30 cellular contexts compared by ENCODE assay signal in the genomic region with DNA sequence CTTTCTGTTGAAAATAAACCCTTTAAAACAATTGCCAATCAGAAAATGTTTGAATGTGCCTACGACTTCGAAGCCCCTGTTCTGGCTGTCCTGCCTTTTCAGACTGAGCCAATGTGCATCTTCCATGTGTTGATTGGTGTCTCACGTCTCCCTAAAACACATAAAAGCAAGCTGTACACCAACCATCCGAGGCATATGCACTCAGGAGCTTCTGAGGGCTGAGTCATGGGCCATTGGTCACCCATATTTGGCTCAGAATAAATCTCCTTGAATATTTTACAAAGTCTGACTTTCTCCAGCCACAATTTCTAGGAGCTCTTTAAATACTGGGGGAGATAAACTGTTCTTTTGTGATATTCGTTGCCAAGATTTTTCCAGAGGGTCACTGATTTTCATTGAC. TPM values are rescaled to one million over a fixed set of nuclear protein-coding genes. Genes with fewer than 3 reads are reported as not detected.
DNase-seq lines count a peak whose midpoint lies in the region; ATAC-seq and TF ChIP-seq lines count a peak whose summit lies in the region.
"Had no signal": no experiment of that assay in that cellular context is flagged by ENCODE, and none has a peak within 500 bp of the region (broad histone marks: within the 10 kb centered on the region; RNA-seq: fewer than 3 reads in every experiment).

No MANE protein-coding gene starts in this region.

- no peak overlapping the region for H3K4me3 Mint-ChIP-seq in activated naive CD8-positive, alpha-beta T cell treated with anti-CD3 and anti-CD28 coated beads, Interleukin-2, amount 50 U/mL, for 24 hours
- H3K4me3 Mint-ChIP-seq: activated B cell treated with CpG ODN at 0.5 μM for 24 hours; activated CD4-positive, alpha-beta memory T cell treated with anti-CD3 and anti-CD28 coated beads, Interleukin-2, amount 10 ng/mL, durations not matched to agents 7 days and 5 days; CD4-positive, CD25-positive, alpha-beta regulatory T cell; mesothelial cell of epicardium had no signal

- no peak overlapping the region for H3K9ac ChIP-seq in BLaER1

- no peak for TF ChIP-seq CTCF in astrocyte of the spinal cord (IDR thresholded peaks at IDR 0.05; ENCODE audit: low read depth, low read length)

- H3K9me3 Mint-ChIP-seq in activated naive CD8-positive, alpha-beta T cell treated with anti-CD3 and anti-CD28 coated beads, Interleukin-2, amount 50 U/mL, for 24 hours = no peaks in the 10 kb centered on the region
- H3K9me3 Mint-ChIP-seq: activated B cell treated with CpG ODN at 0.5 μM for 24 hours had no signal

- no peaks in the 10 kb centered on the region for H4K20me1 ChIP-seq in BLaER1

- H3K4me1 ChIP-seq in BLaER1 = 0 out of 2 replicates have a peak, but pooled peaks cover 4% of the 10 kb centered on the region
- H3K4me1 ChIP-seq: heart right ventricle had no signal

- no peaks in the 10 kb centered on the region for H3K36me3 Mint-ChIP-seq in activated naive CD8-positive, alpha-beta T cell treated with anti-CD3 and anti-CD28 coated beads, Interleukin-2, amount 50 U/mL, for 24 hours (ENCODE audit: low read depth)
- H3K36me3 Mint-ChIP-seq: CD4-positive, CD25-positive, alpha-beta regulatory T cell; mesothelial cell of epicardium had no signal

- no peaks in the 10 kb centered on the region for H3K27me3 Mint-ChIP-seq in activated naive CD8-positive, alpha-beta T cell treated with anti-CD3 and anti-CD28 coated beads, Interleukin-2, amount 50 U/mL, for 24 hours
- H3K27me3 Mint-ChIP-seq: activated CD4-positive, alpha-beta memory T cell treated with anti-CD3 and anti-CD28 coated beads, Interleukin-2, amount 10 ng/mL, durations not matched to agents 7 days and 5 days had no signal

- ATAC-seq in HG02798 (IDR thresholded peaks at IDR 0.05; ENCODE audit: poor library complexity, unreplicated experiment) (no peak), GM18907 (IDR thresholded peaks at IDR 0.05; ENCODE audit: unreplicated experiment) (no peak)
- no peak for ATAC-seq in activated naive CD8-positive, alpha-beta T cell treated with anti-CD3 and anti-CD28 coated beads, Interleukin-2, amount 50 U/mL, for 24 hours
- ATAC-seq: GM12878, heart right ventricle, K562, left ventricle myocardium superior had no signal

- H3K4me3 ChIP-seq in BLaER1 (no peak overlapping the region), astrocyte of the spinal cord (ENCODE audit: low read depth, low read length) (no peak overlapping the region)
- H3K4me3 ChIP-seq: GM12878, heart right ventricle, K562 had no signal

- H3K4me2 ChIP-seq in BLaER1 = peak overlapping the region; percentile 13; the same call in 1 of the 2 replicates

- H3K36me3 ChIP-seq in BLaER1 = no peaks in the 10 kb centered on the region
- H3K36me3 ChIP-seq: heart right ventricle had no signal

- H3K4me1 Mint-ChIP-seq in activated naive CD8-positive, alpha-beta T cell treated with anti-CD3 and anti-CD28 coated beads, Interleukin-2, amount 50 U/mL, for 24 hours = no peaks in the 10 kb centered on the region
- H3K4me1 Mint-ChIP-seq: activated B cell treated with CpG ODN at 0.5 μM for 24 hours; activated CD4-positive, alpha-beta memory T cell treated with anti-CD3 and anti-CD28 coated beads, Interleukin-2, amount 10 ng/mL, durations not matched to agents 7 days and 5 days; CD4-positive, CD25-positive, alpha-beta regulatory T cell; mesothelial cell of epicardium had no signal

- in situ Hi-C loops in astrocyte of the spinal cord (cut with HindIII; ENCODE audit: low sequenced_read_pairs) = no loop called here

- H3K27ac ChIP-seq in BLaER1 = no peak overlapping the region
- H3K27ac ChIP-seq: heart right ventricle had no signal

- H3K27ac Mint-ChIP-seq in activated naive CD8-positive, alpha-beta T cell treated with anti-CD3 and anti-CD28 coated beads, Interleukin-2, amount 50 U/mL, for 24 hours = no peak overlapping the region
- H3K27ac Mint-ChIP-seq: activated B cell treated with CpG ODN at 0.5 μM for 24 hours; activated CD4-positive, alpha-beta memory T cell treated with anti-CD3 and anti-CD28 coated beads, Interleukin-2, amount 10 ng/mL, durations not matched to agents 7 days and 5 days; CD4-positive, CD25-positive, alpha-beta regulatory T cell; mesothelial cell of epicardium had no signal

- no peaks in the 10 kb centered on the region for H3K27me3 ChIP-seq in BLaER1
- H3K27me3 ChIP-seq: heart right ventricle had no signal

- DNase-seq in M059J (ENCODE audit: low read depth) (peak; percentile 76), astrocyte of the spinal cord (ENCODE audit: low read depth, low spot score) (peak; percentile 18), myocyte (ENCODE audit: low read depth) (peak; percentile 14), NCI-H524 (lab: John Stamatoyannopoulos, UW) (no peak)
- no peak for DNase-seq in activated naive CD8-positive, alpha-beta T cell treated with anti-CD3 and anti-CD28 coated beads, Interleukin-2, amount 50 U/mL, for 24 hours
- DNase-seq: activated B cell treated with CpG ODN at 0.5 μM for 24 hours; activated CD4-positive, alpha-beta memory T cell treated with anti-CD3 and anti-CD28 coated beads, Interleukin-2, amount 10 ng/mL, durations not matched to agents 7 days and 5 days; activated effector memory CD4-positive, alpha-beta T cell treated with anti-CD3 and anti-CD28 coated beads, Interleukin-2, amount 50 U/mL, for 16 hours; activated T-cell treated with anti-CD3 and anti-CD28 coated beads for 4 hours; CD4-positive, CD25-positive, alpha-beta regulatory T cell; dermis blood vessel endothelial cell; DMS153; heart right ventricle; left ventricle myocardium superior; NCI-H146; NCI-H2171; NCI-H69; posterior cingulate gyrus; T-helper 9 cell had no signal

- H3K9me3 ChIP-seq in BLaER1 = 0 out of 2 replicates have a peak, but pooled peaks cover 8% of the 10 kb centered on the region
- H3K9me3 ChIP-seq: heart right ventricle had no signal

RNA-seq across cellular contexts. Expression of gene C9orf57, which starts 53.9 kb away (rescaled TPM):
- total RNA-seq in M059J (2014; rRNA removed; shearing (Covaris generic)) = 0.15 TPM in 1 of 2 replicates, not detected in the other
- total RNA-seq in myocyte = not detected in 2 replicates
- not detected for polyA plus RNA-seq in myocyte (2012)
- total RNA-seq: activated B cell treated with CpG ODN at 0.5 μM for 24 hours; activated CD4-positive, alpha-beta memory T cell treated with anti-CD3 and anti-CD28 coated beads, Interleukin-2, amount 10 ng/mL, durations not matched to agents 7 days and 5 days; cardiac septum; CD4-positive, CD25-positive, alpha-beta regulatory T cell; dermis blood vessel endothelial cell; GM12878; heart right ventricle; K562; left ventricle myocardium superior; mesothelial cell of epicardium; subcutaneous adipose tissue; urinary bladder had no signal
- polyA plus RNA-seq: adipose tissue; CD4-positive, CD25-positive, alpha-beta regulatory T cell; heart right ventricle; K562; neural cell; urinary bladder had no signal

Comparison
In these comparisons a context has a peak if more than half of its experiments do, and no peak if none do; other contexts are left out.
1. DNase-seq: peak in M059J (single experiment), astrocyte of the spinal cord (single experiment) and myocyte (single experiment); none in activated naive CD8-positive, alpha-beta T cell treated with anti-CD3 and anti-CD28 coated beads, Interleukin-2, amount 50 U/mL, for 24 hours (single experiment) and NCI-H524 (0 of 2).